1 cellular context compared by ENCODE assay signal in the genomic region with DNA sequence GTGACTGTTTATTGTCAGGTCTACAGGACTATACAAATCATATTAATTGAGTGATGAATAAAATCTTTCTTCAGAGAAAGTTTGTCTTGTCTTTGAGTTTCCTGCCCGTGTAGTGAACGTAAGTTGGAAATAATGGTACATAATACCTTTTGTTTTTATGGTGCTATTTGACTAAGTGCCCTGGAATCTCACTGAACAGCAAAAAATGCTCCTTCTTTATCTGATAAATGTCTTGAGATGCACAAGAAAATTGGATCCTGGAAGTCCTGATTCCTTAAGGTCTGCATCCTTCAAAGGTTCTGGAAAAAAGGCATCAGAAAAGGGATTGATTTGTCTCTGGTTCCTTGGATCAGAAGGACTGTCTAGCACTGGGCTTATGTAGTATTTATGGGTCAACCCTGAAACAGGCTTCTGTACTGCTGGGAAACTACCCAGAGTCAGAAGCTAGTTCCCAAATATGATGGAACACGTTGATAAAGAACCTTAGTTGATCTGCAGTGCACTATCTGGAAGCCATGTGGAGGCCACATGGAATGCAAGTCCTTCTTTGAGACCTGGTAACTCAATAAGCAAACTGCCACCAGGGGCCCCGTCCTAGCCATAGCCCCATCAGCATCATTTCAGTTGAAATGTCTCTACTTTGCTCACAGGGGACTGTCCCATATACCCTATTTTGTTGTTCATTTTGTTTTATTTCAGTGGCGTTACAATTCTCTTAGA.
TF ChIP-seq lines count a peak whose summit lies in the region.

No MANE protein-coding gene starts in this region.

TF ChIP-seq in SK-N-SH, 30 proteins besides CTCF, POLR2A, EP300 and RAD21 (continued from another document):
- TF ChIP-seq USF2 (IDR thresholded peaks at IDR 0.05; ENCODE audit: borderline replicate concordance, low read depth, low read length) (no peak), MXI1 (IDR thresholded peaks at IDR 0.05; ENCODE audit: low read depth, low read length) (no peak), TCF12 (IDR thresholded peaks at IDR 0.05) (peak; percentile 88), MEF2A (IDR thresholded peaks at IDR 0.05; ENCODE audit: borderline replicate concordance, low read depth) (no peak), ELF1 (IDR thresholded peaks at IDR 0.05) (no peak), NFIC (IDR thresholded peaks at IDR 0.05; ENCODE audit: borderline replicate concordance) (no peak; the same call in 1 of the 2 replicates), IRF3 (IDR thresholded peaks at IDR 0.05; ENCODE audit: low read depth, low read length) (no peak), JUND (IDR thresholded peaks at IDR 0.05) (peak; percentile 46), FOSL2 (IDR thresholded peaks at IDR 0.05; ENCODE audit: borderline replicate concordance, low read depth) (peak; percentile 25; the same call in 1 of the 2 replicates), FOXJ3 (CRISPR knock-in tag; IDR thresholded peaks at IDR 0.05) (no peak), RFX5 (IDR thresholded peaks at IDR 0.05; ENCODE audit: low read length) (no peak), YY1 (IDR thresholded peaks at IDR 0.05; ENCODE audit: low read depth) (no peak), RCOR1 (IDR thresholded peaks at IDR 0.05; ENCODE audit: low read length) (0 out of 2 replicates have a peak, but pooled peaks have one; percentile 35), USF1 (IDR thresholded peaks at IDR 0.05; ENCODE audit: borderline replicate concordance, low read depth) (no peak)
- TF ChIP-seq, protein P1, sequence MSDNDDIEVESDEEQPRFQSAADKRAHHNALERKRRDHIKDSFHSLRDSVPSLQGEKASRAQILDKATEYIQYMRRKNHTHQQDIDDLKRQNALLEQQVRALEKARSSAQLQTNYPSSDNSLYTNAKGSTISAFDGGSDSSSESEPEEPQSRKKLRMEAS (IDR thresholded peaks at IDR 0.05; ENCODE audit: low read depth): peak; percentile 89
- TF ChIP-seq, protein P2, sequence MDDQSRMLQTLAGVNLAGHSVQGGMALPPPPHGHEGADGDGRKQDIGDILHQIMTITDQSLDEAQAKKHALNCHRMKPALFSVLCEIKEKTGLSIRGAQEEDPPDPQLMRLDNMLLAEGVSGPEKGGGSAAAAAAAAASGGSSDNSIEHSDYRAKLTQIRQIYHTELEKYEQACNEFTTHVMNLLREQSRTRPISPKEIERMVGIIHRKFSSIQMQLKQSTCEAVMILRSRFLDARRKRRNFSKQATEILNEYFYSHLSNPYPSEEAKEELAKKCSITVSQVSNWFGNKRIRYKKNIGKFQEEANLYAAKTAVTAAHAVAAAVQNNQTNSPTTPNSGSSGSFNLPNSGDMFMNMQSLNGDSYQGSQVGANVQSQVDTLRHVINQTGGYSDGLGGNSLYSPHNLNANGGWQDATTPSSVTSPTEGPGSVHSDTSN (IDR thresholded peaks at IDR 0.05): peak; percentile 25; the same call in 1 of the 2 replicates
